In genomic region chr16:14402116-14403000, GRCh38 we compare ENCODE assay signal across 1 cellular context.
TF ChIP-seq lines count a peak whose summit lies in the region.
"Not testable (repeated sequence)": the region's sequence is repeated elsewhere in the genome, so short reads cannot be mapped to it uniquely, and the experiment has no call there.

No MANE protein-coding gene starts in this region.

TF ChIP-seq in HepG2, 621 proteins besides CTCF, POLR2A, EP300 and RAD21 (continued from another document):
- TF ChIP-seq ARID5B (CRISPR knock-in tag; IDR thresholded peaks at IDR 0.05) (peak; percentile 77), YEATS4 (CRISPR knock-in tag; IDR thresholded peaks at IDR 0.05; ENCODE audit: borderline replicate concordance) (peak; percentile 61), KAT8 (CRISPR knock-in tag; IDR thresholded peaks at IDR 0.05) (peak; percentile 47; the same call in 1 of the 2 replicates), ZNF792 (CRISPR knock-in tag; IDR thresholded peaks at IDR 0.05) (peak; percentile 58; the same call in 1 of the 2 replicates), TFAP4 (IDR thresholded peaks at IDR 0.05; ENCODE audit: borderline replicate concordance, low read depth) (peak; percentile 29; the same call in 1 of the 2 replicates), TARDBP (CRISPR knock-in tag; IDR thresholded peaks at IDR 0.05) (peak; percentile 80), ELF3 (CRISPR knock-in tag; IDR thresholded peaks at IDR 0.05) (peak; percentile 45; the same call in 1 of the 2 replicates), NR2F6 (CRISPR knock-in tag; IDR thresholded peaks at IDR 0.05) (peak; percentile 81; the same call in 1 of the 2 replicates), FOXK2 (IDR thresholded peaks at IDR 0.05) (peak; percentile 75), ZNF281 (CRISPR knock-in tag; IDR thresholded peaks at IDR 0.05; ENCODE audit: borderline replicate concordance) (peak; percentile 34; the same call in 1 of the 2 replicates), HOXA5 (CRISPR knock-in tag; IDR thresholded peaks at IDR 0.05) (peak; percentile 18; the same call in 1 of the 2 replicates), CEBPG (CRISPR knock-in tag; IDR thresholded peaks at IDR 0.05) (0 out of 2 replicates have a peak, but pooled peaks have one; percentile 20), ZNF768 (CRISPR knock-in tag; IDR thresholded peaks at IDR 0.05) (peak; percentile 87), DDIT3 (CRISPR knock-in tag; IDR thresholded peaks at IDR 0.05) (peak; percentile 25; the same call in 1 of the 2 replicates), ATF4 (CRISPR knock-in tag; IDR thresholded peaks at IDR 0.05) (0 out of 4 replicates have a peak, but pooled peaks of 1 of the 2 experiments have one; percentile 29), ZBTB21 (CRISPR knock-in tag; IDR thresholded peaks at IDR 0.05) (peak; percentile 15; the same call in 1 of the 2 replicates), SALL2 (CRISPR knock-in tag; IDR thresholded peaks at IDR 0.05) (0 out of 2 replicates have a peak, but pooled peaks have one; percentile 14), SOX6 (CRISPR knock-in tag; IDR thresholded peaks at IDR 0.05) (peak; percentile 53; the same call in 1 of the 2 replicates), NR2F1 (CRISPR knock-in tag; IDR thresholded peaks at IDR 0.05) (peak in 1 of 2 experiments; percentile 59; a peak in 2 of 4 replicates), HNF4A (CRISPR knock-in tag; IDR thresholded peaks at IDR 0.05) (peak; percentile 81), TBX2 (CRISPR knock-in tag; IDR thresholded peaks at IDR 0.05; ENCODE audit: borderline replicate concordance) (peak; percentile 40; the same call in 1 of the 2 replicates), ZNF772 (CRISPR knock-in tag; IDR thresholded peaks at IDR 0.05) (peak; percentile 90; the same call in 1 of the 2 replicates), FOXP1 (CRISPR knock-in tag; IDR thresholded peaks at IDR 0.05) (peak; percentile 57; the same call in 1 of the 2 replicates), ZNF3 (CRISPR knock-in tag; IDR thresholded peaks at IDR 0.05) (0 out of 2 replicates have a peak, but pooled peaks have one; percentile 45), NR2C2 (CRISPR knock-in tag; IDR thresholded peaks at IDR 0.05; ENCODE audit: borderline replicate concordance) (peak; percentile 67; the same call in 1 of the 2 replicates), TFDP2 (CRISPR knock-in tag; IDR thresholded peaks at IDR 0.05) (0 out of 2 replicates have a peak, but pooled peaks have one; percentile 39), ZNF136 (CRISPR knock-in tag; IDR thresholded peaks at IDR 0.05; ENCODE audit: low read depth) (0 out of 2 replicates have a peak, but pooled peaks have one; percentile 80), ZNF121 (CRISPR knock-in tag; IDR thresholded peaks at IDR 0.05) (0 out of 2 replicates have a peak, but pooled peaks have one; percentile 48), KLF13 (CRISPR knock-in tag; IDR thresholded peaks at IDR 0.05) (0 out of 2 replicates have a peak, but pooled peaks have one; percentile 44), CSRNP1 (CRISPR knock-in tag; IDR thresholded peaks at IDR 0.05) (0 out of 2 replicates have a peak, but pooled peaks have one; percentile 45), MLX (CRISPR knock-in tag; IDR thresholded peaks at IDR 0.05) (peak; percentile 37; the same call in 1 of the 2 replicates)
- not testable (repeated sequence) for TF ChIP-seq NR2F6, SOX6, FOXP1 (IDR thresholded peaks at IDR 0.05)
